ENCODE assay signal across 8 cellular contexts in the genomic region with DNA sequence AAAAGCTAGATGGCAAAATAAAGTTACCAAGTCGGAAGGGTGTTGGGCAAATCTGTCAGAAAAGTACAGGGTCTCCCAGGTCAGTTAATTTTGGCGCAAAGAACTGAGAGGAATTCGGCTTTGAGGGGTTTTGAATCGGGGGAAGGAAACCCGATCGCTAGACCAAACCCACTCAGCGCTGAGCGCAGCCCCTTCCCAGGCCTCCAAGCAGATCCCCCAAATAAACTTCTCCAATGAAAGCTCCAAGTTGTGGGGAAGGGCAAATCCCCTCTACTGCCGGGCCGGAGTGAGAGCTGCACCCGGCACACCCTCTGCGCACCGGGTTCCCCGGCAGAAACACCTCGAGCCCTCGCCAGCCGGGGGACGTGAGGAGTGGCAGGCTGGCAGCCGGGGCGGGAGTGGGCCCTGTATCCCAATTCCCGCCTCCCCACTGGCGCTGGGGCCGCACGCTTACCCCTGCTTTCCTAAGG. TPM values are rescaled to one million over a fixed set of nuclear protein-coding genes. Genes with fewer than 3 reads are reported as not detected.
A peak's percentile ranks its signal among the peaks of the same experiment; 100 is the strongest.
DNase-seq lines count a peak whose midpoint lies in the region; ATAC-seq and TF ChIP-seq lines count a peak whose summit lies in the region.

No MANE protein-coding gene starts in this region.

- H3K27me3 ChIP-seq in BLaER1: no peaks in the 10 kb centered on the region

- TF ChIP-seq CTCF in WTC11 (IDR thresholded peaks at IDR 0.05) (no peak), fibroblast of mammary gland (conservative IDR thresholded peaks at IDR 0.05; ENCODE audit: control insufficient read depth, insufficient read depth, low read depth, low read length) (no peak), osteocyte (IDR thresholded peaks at IDR 0.05) (no peak)

- peaks cover 29% of the 10 kb centered on the region for H3K4me1 Mint-ChIP-seq in WTC11
- H3K4me1 Mint-ChIP-seq in osteocyte (ENCODE audit: unreplicated experiment): peaks cover 23% of the 10 kb centered on the region

- peak overlapping the region; percentile 86 for H3K27ac Mint-ChIP-seq in WTC11
- no peak overlapping the region for H3K27ac Mint-ChIP-seq in osteocyte (ENCODE audit: unreplicated experiment)

- H3K36me3 Mint-ChIP-seq in WTC11 (peaks cover 36% of the 10 kb centered on the region), osteocyte (ENCODE audit: unreplicated experiment) (no peaks in the 10 kb centered on the region)

- H3K4me1 ChIP-seq in BLaER1: peaks cover 57% of the 10 kb centered on the region

- peak; percentile 4 for ATAC-seq in GM19463 (IDR thresholded peaks at IDR 0.05; ENCODE audit: unreplicated experiment)
- peak; percentile 30 for ATAC-seq in WTC11
- no peak for ATAC-seq in GM18870 (IDR thresholded peaks at IDR 0.05; ENCODE audit: unreplicated experiment)

- DNase-seq in HPDE6-E6E7 (ENCODE audit: extremely low spot score): peak; percentile 15
- no peak for DNase-seq in WTC11 (ENCODE audit: low spot score)
- DNase-seq in fibroblast of mammary gland (ENCODE audit: low read depth): no peak
- DNase-seq in osteocyte (ENCODE audit: extremely low spot score, unreplicated experiment): no peak
- DNase-seq in HK-2 (ENCODE audit: unreplicated experiment): no peak

- peak overlapping the region; percentile 83 for H3K4me3 ChIP-seq in BLaER1
- peak overlapping the region; percentile 79 for H3K4me3 ChIP-seq in fibroblast of mammary gland (ENCODE audit: control insufficient read depth, low read depth, low read length)

- no peaks in the 10 kb centered on the region for H3K9me3 ChIP-seq in BLaER1

- H3K9me3 Mint-ChIP-seq in WTC11 (no peaks in the 10 kb centered on the region), osteocyte (ENCODE audit: unreplicated experiment) (no peaks in the 10 kb centered on the region)

- peak overlapping the region; percentile 90 for H3K4me2 ChIP-seq in BLaER1

- CTCF ChIA-PET in WTC11 (lab: Charles Lee): no interaction called here

- H4K20me1 ChIP-seq in BLaER1: no peaks in the 10 kb centered on the region

- peak overlapping the region; percentile 83 for H3K27ac ChIP-seq in BLaER1

- H3K4me3 Mint-ChIP-seq in WTC11: peak overlapping the region; percentile 89
- H3K4me3 Mint-ChIP-seq in osteocyte (ENCODE audit: unreplicated experiment): peak overlapping the region; percentile 86

- POLR2A ChIA-PET in WTC11 (lab: Charles Lee): interaction anchor here (0.7 kb wide), 1 partner anchor 12 kb away, joined by 3 read pairs; no protein-coding TSS in a partner anchor

- H3K9ac ChIP-seq in BLaER1: peak overlapping the region; percentile 89

- H3K36me3 ChIP-seq in BLaER1: peaks cover 10% of the 10 kb centered on the region; the same call in 1 of the 2 replicates

- no peaks in the 10 kb centered on the region for H3K27me3 Mint-ChIP-seq in WTC11 (ENCODE audit: low read depth)
- H3K27me3 Mint-ChIP-seq in osteocyte (ENCODE audit: unreplicated experiment): no peaks in the 10 kb centered on the region

TF ChIP-seq in WTC11, 78 proteins besides CTCF, POLR2A, EP300 and RAD21:
- TF ChIP-seq HMGXB4 (CRISPR knock-in tag; IDR thresholded peaks at IDR 0.05): no peak
- TF ChIP-seq, protein P1, sequence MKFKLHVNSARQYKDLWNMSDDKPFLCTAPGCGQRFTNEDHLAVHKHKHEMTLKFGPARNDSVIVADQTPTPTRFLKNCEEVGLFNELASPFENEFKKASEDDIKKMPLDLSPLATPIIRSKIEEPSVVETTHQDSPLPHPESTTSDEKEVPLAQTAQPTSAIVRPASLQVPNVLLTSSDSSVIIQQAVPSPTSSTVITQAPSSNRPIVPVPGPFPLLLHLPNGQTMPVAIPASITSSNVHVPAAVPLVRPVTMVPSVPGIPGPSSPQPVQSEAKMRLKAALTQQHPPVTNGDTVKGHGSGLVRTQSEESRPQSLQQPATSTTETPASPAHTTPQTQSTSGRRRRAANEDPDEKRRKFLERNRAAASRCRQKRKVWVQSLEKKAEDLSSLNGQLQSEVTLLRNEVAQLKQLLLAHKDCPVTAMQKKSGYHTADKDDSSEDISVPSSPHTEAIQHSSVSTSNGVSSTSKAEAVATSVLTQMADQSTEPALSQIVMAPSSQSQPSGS (CRISPR knock-in tag; IDR thresholded peaks at IDR 0.05; ENCODE audit: borderline replicate concordance, low read depth): no peak
- TF ChIP-seq CREM (CRISPR knock-in tag; IDR thresholded peaks at IDR 0.05): 0 out of 2 replicates have a peak, but pooled peaks have one; percentile 64
- TF ChIP-seq USF1 (CRISPR knock-in tag; IDR thresholded peaks at IDR 0.05): no peak

RNA-seq across cellular contexts. Expression of gene E2F7, which starts 0.4 kb away (rescaled TPM):
- total RNA-seq in WTC11 (2021) (19.8 to 28.4 TPM (median 22.3 TPM) in 3 replicates), osteocyte (2.6 and 3.0 TPM in 2 replicates)
